In genomic region chr15:81264072-81264857, GRCh38 we compare ENCODE assay signal across 18 cellular contexts. TPM values are rescaled to one million over a fixed set of nuclear protein-coding genes. Genes with fewer than 3 reads are reported as not detected.
DNase-seq lines count a peak whose midpoint lies in the region; ATAC-seq and TF ChIP-seq lines count a peak whose summit lies in the region.
"Had no signal": no experiment of that assay in that cellular context is flagged by ENCODE, and none has a peak within 500 bp of the region (broad histone marks: within the 10 kb centered on the region; RNA-seq: fewer than 3 reads in every experiment).

No MANE protein-coding gene starts in this region.

- H3K4me1 ChIP-seq in IMR-90 (ENCODE audit: control insufficient read depth, insufficient read depth, low read length): peaks cover 2% of the 10 kb centered on the region; the same call in 1 of the 2 replicates
- H3K4me1 ChIP-seq in trophoblast cell (ENCODE audit: control insufficient read depth in 1 of 2, insufficient read depth in 2 of 2, low read length in 2 of 2): peaks cover 0 to 2% of the 10 kb centered on the region in 2 experiments
- H3K4me1 ChIP-seq: BE2C had no signal

- H2BK120ac ChIP-seq in IMR-90 (ENCODE audit: low read depth, low read length) (peak overlapping the region; percentile 12; the same call in 1 of the 2 replicates), trophoblast cell (ENCODE audit: insufficient read depth, low read length, poor library complexity) (no peak overlapping the region)

- H3K56ac ChIP-seq in IMR-90 (ENCODE audit: extremely low read depth, insufficient read depth, low read length): no peak overlapping the region

- WGBS in IMR-90 (ENCODE audit: extremely low coverage in 2 of 2, insufficient read length in 1 of 2), 2 experiments: no CpG with 5 or more reads among the region's 6 CpGs
- no CpG with 5 or more reads among the region's 6 CpGs for WGBS in trophoblast cell (ENCODE audit: extremely low coverage, insufficient coverage, insufficient read length)

- no peak overlapping the region for H4K5ac ChIP-seq in IMR-90 (ENCODE audit: low read depth, low read length)

- H2BK20ac ChIP-seq in IMR-90 (ENCODE audit: low read depth, low read length): no peak overlapping the region

- H2BK5ac ChIP-seq in IMR-90 (ENCODE audit: low read depth, low read length, poor library complexity, severe bottlenecking) (no peak overlapping the region), trophoblast cell (ENCODE audit: low read depth, low read length, poor library complexity) (no peak overlapping the region)

- H3K4me3 ChIP-seq in IMR-90 (ENCODE audit: insufficient read depth, low read depth, low read length): no peak overlapping the region
- no peak overlapping the region for H3K4me3 ChIP-seq in trophoblast cell (ENCODE audit: low read depth, low read length)

- H2BK12ac ChIP-seq in trophoblast cell (ENCODE audit: low read length): no peak overlapping the region

- no peak for TF ChIP-seq CTCF in IMR-90 (conservative IDR thresholded peaks at IDR 0.05; ENCODE audit: low read depth, low read length)
- no peak for TF ChIP-seq CTCF in endothelial cell (IDR thresholded peaks at IDR 0.05; ENCODE audit: unreplicated experiment)
- TF ChIP-seq CTCF in WTC11 (IDR thresholded peaks at IDR 0.05): no peak

- no peaks in the 10 kb centered on the region for H3K9me3 Mint-ChIP-seq in endothelial cell (ENCODE audit: unreplicated experiment)
- H3K9me3 Mint-ChIP-seq in WTC11: no peaks in the 10 kb centered on the region
- H3K9me3 Mint-ChIP-seq: CD8-positive, alpha-beta T cell; H9 had no signal

- H4K20me1 ChIP-seq in IMR-90 (ENCODE audit: insufficient read depth, low read length): no peaks in the 10 kb centered on the region

- no peaks in the 10 kb centered on the region for H3K79me2 ChIP-seq in trophoblast cell (ENCODE audit: control insufficient read depth, insufficient read depth, low read length, poor library complexity)

- CTCF ChIA-PET in IMR-90 (lab: Yijun Ruan, JAX) (interaction anchor here (7.3 kb wide), 1 partner anchor 109 kb away, joined by 117 read pairs; no protein-coding TSS in a partner anchor), WTC11 (lab: Charles Lee) (interaction anchor here (1.1 to 4.0 kb wide), 2 partner anchors 109 to 157 kb away, joined by 5 to 238 read pairs; no protein-coding TSS in a partner anchor)

- H3K27me3 ChIP-seq in IMR-90 (ENCODE audit: control insufficient read depth, insufficient read depth, low read length) (no peaks in the 10 kb centered on the region), trophoblast cell (ENCODE audit: insufficient read depth, low read length) (no peaks in the 10 kb centered on the region)
- H3K27me3 ChIP-seq: BE2C had no signal

- H2AK9ac ChIP-seq in IMR-90 (replicated peaks; ENCODE audit: low read depth, low read length, poor library complexity): no peak overlapping the region

- H3K23ac ChIP-seq in IMR-90 (ENCODE audit: low read depth, low read length) (no peak overlapping the region), trophoblast cell (ENCODE audit: low read length) (no peak overlapping the region)

- dilution Hi-C loops in IMR-90 (cut with HindIII; ENCODE audit: low sequenced_read_pairs, unreplicated experiment): no loop called here

- H3K18ac ChIP-seq in IMR-90 (ENCODE audit: low read depth, low read length) (no peak overlapping the region), trophoblast cell (ENCODE audit: low read length) (no peak overlapping the region)

- H3K9me1 ChIP-seq in IMR-90 (ENCODE audit: insufficient read depth, low read length): 0 out of 2 replicates have a peak, but pooled peaks cover 3% of the 10 kb centered on the region

- H3K9ac ChIP-seq in IMR-90 (ENCODE audit: low read depth, low read length) (no peak overlapping the region), trophoblast cell (ENCODE audit: low read length) (peak overlapping the region; percentile 33)

- H3K4me1 Mint-ChIP-seq in endothelial cell (ENCODE audit: unreplicated experiment): peaks cover 62% of the 10 kb centered on the region
- peaks cover 13% of the 10 kb centered on the region for H3K4me1 Mint-ChIP-seq in WTC11

- TF ChIP-seq RAD21 in IMR-90 (IDR thresholded peaks at IDR 0.05; ENCODE audit: low read length): no peak

- peaks cover 2% of the 10 kb centered on the region; the same call in 1 of the 2 replicates for H3K36me3 ChIP-seq in IMR-90 (ENCODE audit: control insufficient read depth, insufficient read depth, low read length)
- H3K36me3 ChIP-seq in trophoblast cell (ENCODE audit: control insufficient read depth in 1 of 2, insufficient read depth in 2 of 2, low read length in 2 of 2): no peaks in the 10 kb centered on the region
- H3K36me3 ChIP-seq: BE2C had no signal

- POLR2A ChIA-PET in IMR-90 (lab: Charles Lee; ENCODE audit: unreplicated experiment): no interaction called here
- POLR2A ChIA-PET in WTC11 (lab: Charles Lee): no interaction called here

- TF ChIP-seq POLR2A in IMR-90 (IDR thresholded peaks at IDR 0.05; ENCODE audit: low read depth, low read length): no peak

- no peak overlapping the region for H4K12ac ChIP-seq in trophoblast cell (ENCODE audit: low read depth, low read length)

- H4K91ac ChIP-seq in IMR-90 (ENCODE audit: insufficient read depth, low read depth, low read length) (no peak overlapping the region; the same call in 1 of the 2 replicates), trophoblast cell (ENCODE audit: low read depth, low read length) (no peak overlapping the region)

- H3K14ac ChIP-seq in IMR-90 (replicated peaks; ENCODE audit: low read depth, low read length) (no peak overlapping the region), trophoblast cell (ENCODE audit: low read length) (no peak overlapping the region)

- H2AK5ac ChIP-seq in IMR-90 (ENCODE audit: low read depth, low read length): no peak overlapping the region
- H2AK5ac ChIP-seq in trophoblast cell (ENCODE audit: low read length): no peak overlapping the region

- H3K27ac ChIP-seq in IMR-90 (ENCODE audit: insufficient read depth, low read length): no peak overlapping the region
- H3K27ac ChIP-seq in trophoblast cell (ENCODE audit: low read depth, low read length): no peak overlapping the region

- no peak overlapping the region; the same call in 2 of the 3 replicates for H2BK15ac ChIP-seq in IMR-90 (ENCODE audit: low read depth, low read length)

- H3K4me3 Mint-ChIP-seq in endothelial cell (ENCODE audit: unreplicated experiment) (peak overlapping the region; percentile 12), WTC11 (no peak overlapping the region)
- H3K4me3 Mint-ChIP-seq: CD8-positive, alpha-beta T cell; H9 had no signal

- no peaks in the 10 kb centered on the region for H3K79me1 ChIP-seq in IMR-90 (ENCODE audit: low read depth in 1 of 2, low read length in 2 of 2)
- no peaks in the 10 kb centered on the region for H3K79me1 ChIP-seq in trophoblast cell (ENCODE audit: low read length)

- H2AFZ ChIP-seq in IMR-90 (replicated peaks; ENCODE audit: low read length, poor library complexity): no peak overlapping the region
- no peak overlapping the region for H2AFZ ChIP-seq in trophoblast cell (ENCODE audit: insufficient read depth, low read length, poor library complexity)

- peak; percentile 27 to 72 for DNase-seq in NCI-H524 (lab: John Stamatoyannopoulos, UW)
- no peak for DNase-seq in NCI-H524 treated with DMSO at 0.1 percent for 48 hours (lab: John Stamatoyannopoulos, UW)
- no peak for DNase-seq in IMR-90
- DNase-seq in endothelial cell (ENCODE audit: low spot score): no peak
- DNase-seq in trophoblast cell: no peak
- DNase-seq in WTC11 (ENCODE audit: low spot score): no peak
- DNase-seq in pons (ENCODE audit: low spot score): no peak
- no peak for DNase-seq in HuH-7 (ENCODE audit: low spot score)
- DNase-seq: BE2C; CD8-positive, alpha-beta T cell; DMS79; H9; NCI-H1092; NCI-H1436 treated with DMSO at 0.1 percent for 48 hours; NCI-H2029; RPMI8226; SHP77 treated with DMSO at 0.1 percent for 48 hours had no signal

- no peak for ATAC-seq in IMR-90 (ENCODE audit: low read depth)
- no peak for ATAC-seq in WTC11
- ATAC-seq: CD8-positive, alpha-beta T cell; SK-N-SH treated with all-trans-retinoic acid at 6 μM for 48 hours had no signal

- peaks cover 2% of the 10 kb centered on the region for H3K27me3 Mint-ChIP-seq in endothelial cell (ENCODE audit: unreplicated experiment)
- no peaks in the 10 kb centered on the region for H3K27me3 Mint-ChIP-seq in WTC11 (ENCODE audit: low read depth)

- intact Hi-C loops in IMR-90 (cut with micrococcal nuclease): no loop called here

- 0 out of 2 replicates have a peak overlapping the region, but pooled peaks have one; percentile 1 for H3K4ac ChIP-seq in IMR-90 (ENCODE audit: low read depth, low read length)
- H3K4ac ChIP-seq in trophoblast cell (ENCODE audit: low read depth, low read length): no peak overlapping the region

- in situ Hi-C loops in IMR-90 (cut with MboI; ENCODE audit: low sequenced_read_pairs): loop anchor here (10.0 kb wide), 1 partner anchor 269 kb away; no protein-coding TSS in a partner anchor

- H3K9me3 ChIP-seq in IMR-90 (ENCODE audit: control insufficient read depth, insufficient read depth, low read length) (no peaks in the 10 kb centered on the region), trophoblast cell (ENCODE audit: insufficient read depth, low read depth, low read length) (no peaks in the 10 kb centered on the region)
- H3K9me3 ChIP-seq: BE2C had no signal

- no TSS peak for BruUV-seq in IMR-90 (replicated peaks; lab: Mats Ljungman, UMichigan)

- no peak overlapping the region for H4K8ac ChIP-seq in IMR-90 (ENCODE audit: low read depth in 2 of 2, low read length in 2 of 2)
- H4K8ac ChIP-seq in trophoblast cell (ENCODE audit: low read depth, low read length): no peak overlapping the region

- H3K27ac Mint-ChIP-seq in endothelial cell (ENCODE audit: unreplicated experiment) (peak overlapping the region; percentile 72), WTC11 (no peak overlapping the region)
- H3K27ac Mint-ChIP-seq: CD8-positive, alpha-beta T cell; H9 had no signal

- H3K36me3 Mint-ChIP-seq in endothelial cell (ENCODE audit: low read depth, unreplicated experiment) (no peaks in the 10 kb centered on the region), WTC11 (no peaks in the 10 kb centered on the region)
- H3K36me3 Mint-ChIP-seq: CD8-positive, alpha-beta T cell had no signal

- no peak overlapping the region for H3K4me2 ChIP-seq in IMR-90 (ENCODE audit: low read depth, low read length)
- no peak overlapping the region for H3K4me2 ChIP-seq in trophoblast cell (ENCODE audit: low read length)

TF ChIP-seq in IMR-90, 13 proteins besides CTCF, POLR2A, EP300 and RAD21 (continues in another document):
- TF ChIP-seq RCOR1 (IDR thresholded peaks at IDR 0.05; ENCODE audit: insufficient replicate concordance, low read length) (no peak), MAZ (IDR thresholded peaks at IDR 0.05; ENCODE audit: borderline replicate concordance, low read depth, low read length) (no peak)

RNA-seq across cellular contexts. Expression of gene STARD5, which starts 59.7 kb away (rescaled TPM):
- total RNA-seq in IMR-90 (2012; rRNA removed) (4.4 and 5.0 TPM in 2 replicates), endothelial cell (ENCODE audit: unreplicated experiment) (7.3 TPM), WTC11 (2021) (6.3 to 7.2 TPM (median 6.8 TPM) in 3 replicates)
- polyA plus RNA-seq in IMR-90 (2012; rRNA removed): 20.4 and 22.8 TPM in 2 replicates
- polyA plus RNA-seq in IMR-90 (2012; cell fraction: cytosol; rRNA removed): 13.5 and 13.6 TPM in 2 replicates
- polyA plus RNA-seq in IMR-90 (2012; cell fraction: nucleus; rRNA removed; ENCODE audit: low replicate concordance): 68.7 and 105 TPM in 2 replicates
- 2.6 and 2.7 TPM in 2 replicates for polyA plus RNA-seq in trophoblast cell (2013)

Comparison
In these comparisons a context has a peak if more than half of its experiments do, and no peak if none do; other contexts are left out.
1. DNase-seq: peak in NCI-H524 (2 of 2); none in NCI-H524 treated with DMSO at 0.1 percent for 48 hours (single experiment), IMR-90 (single experiment), endothelial cell (single experiment), trophoblast cell (0 of 2), WTC11 (single experiment), pons (single experiment) and HuH-7 (single experiment).